In genomic region chr1:211938473-211939080, GRCh38 we compare ENCODE assay signal across 9 cellular contexts.
DNase-seq lines count a peak whose midpoint lies in the region; ATAC-seq and TF ChIP-seq lines count a peak whose summit lies in the region.
"Had no signal": no experiment of that assay in that cellular context is flagged by ENCODE, and none has a peak within 500 bp of the region (broad histone marks: within the 10 kb centered on the region; RNA-seq: fewer than 3 reads in every experiment).

No MANE protein-coding gene starts in this region.

- no peak overlapping the region for H3K9ac ChIP-seq in skeletal muscle tissue (ENCODE audit: low read depth in 1 of 3, low read length in 3 of 3)

- no peaks in the 10 kb centered on the region for H3K4me1 Mint-ChIP-seq in chondrocyte (ENCODE audit: low read depth)

- no peaks in the 10 kb centered on the region for H3K9me3 ChIP-seq in effector memory CD4-positive, alpha-beta T cell (ENCODE audit: control insufficient read depth, low read length)
- H3K9me3 ChIP-seq in skeletal muscle tissue (ENCODE audit: control insufficient read depth in 3 of 3, low read length in 3 of 3): no peaks in the 10 kb centered on the region

- H3K4me3 Mint-ChIP-seq in chondrocyte (ENCODE audit: unreplicated experiment): no peak overlapping the region

- H3K36me3 ChIP-seq in effector memory CD4-positive, alpha-beta T cell (ENCODE audit: control insufficient read depth, insufficient read depth, low read length): no peaks in the 10 kb centered on the region
- H3K36me3 ChIP-seq in skeletal muscle tissue (ENCODE audit: control insufficient read depth in 3 of 3, insufficient read depth in 3 of 3, low read length in 3 of 3): peaks cover 2 to 7% (median 5%) of the 10 kb centered on the region in 3 donors

- peak; percentile 27 for ATAC-seq in HG03460 (IDR thresholded peaks at IDR 0.05; ENCODE audit: unreplicated experiment)

- H3K27me3 Mint-ChIP-seq in chondrocyte (ENCODE audit: low read depth): no peaks in the 10 kb centered on the region

- TF ChIP-seq CTCF in GM13976 (IDR thresholded peaks at IDR 0.05; ENCODE audit: borderline replicate concordance, control extremely low read depth, extremely low read depth, insufficient read depth, missing control alignments) (no peak), chondrocyte (IDR thresholded peaks at IDR 0.05) (no peak)

- no peaks in the 10 kb centered on the region for H3K4me1 ChIP-seq in effector memory CD4-positive, alpha-beta T cell (ENCODE audit: control insufficient read depth, insufficient read depth, low read length, poor library complexity, severe bottlenecking)
- H3K4me1 ChIP-seq in skeletal muscle tissue (ENCODE audit: control insufficient read depth in 3 of 3, insufficient read depth in 3 of 3, low read length in 3 of 3): peaks cover 0 to 5% (median 0%) of the 10 kb centered on the region in 3 donors

- no peaks in the 10 kb centered on the region for H3K9me3 Mint-ChIP-seq in chondrocyte (ENCODE audit: low read depth)

- in situ Hi-C loops in GM13976 (cut with MboI; ENCODE audit: low sequenced_read_pairs, unreplicated experiment): no loop called here

- no peak overlapping the region for H3K27ac Mint-ChIP-seq in chondrocyte (ENCODE audit: unreplicated experiment)

- H3K27ac ChIP-seq in effector memory CD4-positive, alpha-beta T cell (ENCODE audit: insufficient read depth, low read length, poor library complexity, severe bottlenecking): no peak overlapping the region
- no peak overlapping the region for H3K27ac ChIP-seq in skeletal muscle tissue (ENCODE audit: low read depth, low read length)

- DNase-seq in SIG-M5 treated with dmso at 0.1 percent for 504 hours (lab: John Stamatoyannopoulos, UW; ENCODE audit: unreplicated experiment): peak; percentile 47
- DNase-seq in SIG-M5 (lab: John Stamatoyannopoulos, UW): no peak
- DNase-seq in effector memory CD4-positive, alpha-beta T cell: no peak
- no peak for DNase-seq in GM13976 (ENCODE audit: low spot score)
- DNase-seq in chondrocyte (ENCODE audit: low spot score): no peak
- no peak for DNase-seq in NK-92 treated with Interleukin-12 subunit alpha and Interleukin-12 subunit beta, amount 100 ng/mL, for 24 hours (lab: John Stamatoyannopoulos, UW)
- DNase-seq: NCI-H2081 had no signal

- no peaks in the 10 kb centered on the region for H3K27me3 ChIP-seq in effector memory CD4-positive, alpha-beta T cell (replicated peaks; ENCODE audit: control insufficient read depth, insufficient read depth, low read length, poor library complexity, severe bottlenecking)
- H3K27me3 ChIP-seq in skeletal muscle tissue (ENCODE audit: control insufficient read depth in 3 of 3, insufficient read depth in 3 of 3, low read length in 3 of 3): no peaks in the 10 kb centered on the region

- H3K36me3 Mint-ChIP-seq in chondrocyte (ENCODE audit: low read depth): peaks cover 8% of the 10 kb centered on the region

- peak overlapping the region; percentile 35 for H3K4me3 ChIP-seq in effector memory CD4-positive, alpha-beta T cell (ENCODE audit: insufficient read depth, low read depth, low read length, poor library complexity, severe bottlenecking)
- H3K4me3 ChIP-seq in skeletal muscle tissue (ENCODE audit: low read length in 3 of 3): peak overlapping the region in 2 of 3 donors; percentile 22 to 49
